ENCODE assay signal across 18 cellular contexts in genomic region chrX:2458309-2458708, GRCh38. TPM values are rescaled to one million over a fixed set of nuclear protein-coding genes. Genes with fewer than 3 reads are reported as not detected.
DNase-seq lines count a peak whose midpoint lies in the region; ATAC-seq, FAIRE-seq and TF ChIP-seq lines count a peak whose summit lies in the region.
"Had no signal": no experiment of that assay in that cellular context is flagged by ENCODE, and none has a peak within 500 bp of the region (broad histone marks: within the 10 kb centered on the region; RNA-seq: fewer than 3 reads in every experiment).

No MANE protein-coding gene starts in this region.

- no peaks in the 10 kb centered on the region for H3K36me3 ChIP-seq in HCT116 (ENCODE audit: control insufficient read depth in 1 of 2, insufficient read depth in 2 of 2, low read length in 2 of 2)
- H3K36me3 ChIP-seq in K562 (ENCODE audit: control insufficient read depth, insufficient read depth, low read length): no peaks in the 10 kb centered on the region
- H3K36me3 ChIP-seq in colonic mucosa: no peaks in the 10 kb centered on the region

- H3K9me1 ChIP-seq in K562 (ENCODE audit: control insufficient read depth, insufficient read depth, low read length): no peaks in the 10 kb centered on the region

- POLR2A ChIA-PET in A549 (lab: Yijun Ruan, JAX): no interaction called here
- POLR2A ChIA-PET in HCT116 (lab: Charles Lee): no interaction called here
- POLR2A ChIA-PET in K562 (lab: Yijun Ruan, JAX): no interaction called here

- no peak for FAIRE-seq in A549 (lab: Jason Lieb, UNC)
- FAIRE-seq in K562 (lab: Jason Lieb, UNC): no peak
- FAIRE-seq: D721Med, GM12891 had no signal

- WGBS in A549 (ENCODE audit: missing lambda C conversion rate): 98% methylated on average over 6 of the region's 6 CpGs
- 83% methylated on average over 1 of the region's 6 CpGs for WGBS in K562 (ENCODE audit: insufficient coverage, low coverage, missing lambda C conversion rate)

- no peak for TF ChIP-seq CTCF in A549 (IDR thresholded peaks at IDR 0.05)
- TF ChIP-seq CTCF in HCT116 (IDR thresholded peaks at IDR 0.05 in 2 of 3, conservative IDR thresholded peaks at IDR 0.05 in 1 of 3; ENCODE audit: borderline replicate concordance in 1 of 3, insufficient read depth in 1 of 3, low read depth in 2 of 3, low read length in 2 of 3): no peak
- no peak for TF ChIP-seq CTCF in K562 (IDR thresholded peaks at IDR 0.05 in 2 of 3, conservative IDR thresholded peaks at IDR 0.05 in 1 of 3; ENCODE audit: insufficient read depth in 2 of 3, low read depth in 1 of 3, low read length in 3 of 3)
- no peak for TF ChIP-seq CTCF in colonic mucosa (IDR thresholded peaks at IDR 0.05)

- in situ Hi-C loops in K562 (cut with MboI): loop anchor here (10.0 kb wide), 1 partner anchor 514 kb away; no protein-coding TSS in a partner anchor

- H3K79me2 ChIP-seq in HCT116 (ENCODE audit: insufficient read depth, low read length) (peaks cover 31% of the 10 kb centered on the region), K562 (ENCODE audit: control insufficient read depth, insufficient read depth, low read length) (peaks cover 7% of the 10 kb centered on the region; the same call in 2 of the 3 replicates)

- H3K9me3 ChIP-seq in A549 (no peaks in the 10 kb centered on the region), HCT116 (ENCODE audit: control insufficient read depth in 1 of 2, insufficient read depth in 1 of 2, low read depth in 1 of 2, low read length in 2 of 2) (no peaks in the 10 kb centered on the region), K562 (replicated peaks; ENCODE audit: control insufficient read depth, insufficient read depth, low read depth, low read length) (no peaks in the 10 kb centered on the region), colonic mucosa (no peaks in the 10 kb centered on the region)
- H3K9me3 ChIP-seq: Caco-2 had no signal

- no peaks in the 10 kb centered on the region for H3K27me3 ChIP-seq in HCT116 (ENCODE audit: insufficient read depth, low read length)
- no peaks in the 10 kb centered on the region for H3K27me3 ChIP-seq in K562 (ENCODE audit: control insufficient read depth in 2 of 2, insufficient read depth in 2 of 2, low read length in 2 of 2)
- no peaks in the 10 kb centered on the region for H3K27me3 ChIP-seq in colonic mucosa
- H3K27me3 ChIP-seq: BLaER1 treated with 17β-estradiol and CSF1 and Interleukin-3, amounts not matched to agents 10 nM and 100 nM had no signal

- H4K20me1 ChIP-seq in HCT116 (ENCODE audit: insufficient read depth) (no peaks in the 10 kb centered on the region), K562 (replicated peaks; ENCODE audit: control insufficient read depth, insufficient read depth, low read length) (no peaks in the 10 kb centered on the region)

- no peak overlapping the region for H3K27ac ChIP-seq in A549
- peak overlapping the region; percentile 93 for H3K27ac ChIP-seq in HCT116 (ENCODE audit: low read depth, low read length)
- no peak overlapping the region; the same call in 1 of the 3 replicates for H3K27ac ChIP-seq in K562 (ENCODE audit: extremely low read depth, low read depth, low read length)
- no peak overlapping the region for H3K27ac ChIP-seq in colonic mucosa
- H3K27ac ChIP-seq: 22Rv1; BLaER1 treated with 17β-estradiol and CSF1 and Interleukin-3, amounts not matched to agents 10 nM and 100 nM; C4-2B had no signal

- CTCF ChIA-PET in A549 (lab: Yijun Ruan, JAX) (no interaction called here), HCT116 (lab: Charles Lee) (no interaction called here), K562 (lab: Yijun Ruan, JAX; ENCODE audit: low intra/inter-chr PET ratio) (no interaction called here)

- no TSS peak for BruUV-seq in HCT116 (replicated peaks; lab: Mats Ljungman, UMichigan)
- no TSS peak for BruUV-seq in K562 (replicated peaks; lab: Mats Ljungman, UMichigan)

- RAD21 ChIA-PET in HCT116 (lab: Charles Lee; ENCODE audit: low non-redundant PET in 1 of 2, low total read pairs in 2 of 2, uncharacterized antibody in 2 of 2, unreplicated experiment in 2 of 2): no interaction called here

- H3K9ac ChIP-seq in HCT116 (ENCODE audit: low read length): no peak overlapping the region
- H3K9ac ChIP-seq in K562 (ENCODE audit: insufficient read depth in 1 of 2, low read depth in 2 of 2, low read length in 2 of 2): no peak overlapping the region
- no peak overlapping the region for H3K9ac ChIP-seq in colonic mucosa (ENCODE audit: low read depth in 2 of 2, low read length in 2 of 2)
- H3K9ac ChIP-seq: BLaER1 treated with 17β-estradiol and CSF1 and Interleukin-3, amounts not matched to agents 10 nM and 100 nM had no signal

- TF ChIP-seq POLR2A in A549 (IDR thresholded peaks at IDR 0.05; ENCODE audit: low read length) (no peak), HCT116 (IDR thresholded peaks at IDR 0.05; ENCODE audit: borderline replicate concordance, extremely low read depth, insufficient read depth, insufficient read length) (no peak), K562 (conservative IDR thresholded peaks at IDR 0.05) (no peak)

- H3K4me2 ChIP-seq in A549: no peak overlapping the region
- H3K4me2 ChIP-seq in HCT116 (ENCODE audit: low read length): peak overlapping the region; percentile 73
- H3K4me2 ChIP-seq in K562 (ENCODE audit: insufficient read depth, low read length): peak overlapping the region; percentile 94
- H3K4me2 ChIP-seq: BLaER1 treated with 17β-estradiol and CSF1 and Interleukin-3, amounts not matched to agents 10 nM and 100 nM had no signal

- no peak for DNase-seq in A549 (ENCODE audit: low read depth in 1 of 2, low spot score in 1 of 2)
- DNase-seq in HCT116 (ENCODE audit: low read depth, low spot score): no peak
- no peak for DNase-seq in K562 (ENCODE audit: extremely low read depth in 1 of 4, low spot score in 3 of 4)
- DNase-seq in colonic mucosa: no peak
- DNase-seq: ACHN; AML-193; Calu3; CD4-positive, alpha-beta T cell; CD8-positive, alpha-beta T cell; DMS79 treated with DMSO at 0.1 percent for 48 hours; GF-D8 had no signal

- no peak overlapping the region for H2AFZ ChIP-seq in HCT116 (ENCODE audit: low read depth, low read length, poor library complexity, severe bottlenecking)
- peak overlapping the region; percentile 96 for H2AFZ ChIP-seq in K562 (ENCODE audit: low read depth, low read length)

- H3K4me1 ChIP-seq in A549 (peaks cover 18% of the 10 kb centered on the region; the same call in 2 of the 3 replicates), HCT116 (ENCODE audit: control insufficient read depth in 1 of 2, insufficient read depth in 2 of 2, low read length in 2 of 2) (peaks cover 12 to 46% of the 10 kb centered on the region in 2 experiments), K562 (replicated peaks in 1 of 2; ENCODE audit: control insufficient read depth in 2 of 2, insufficient read depth in 2 of 2, low read length in 2 of 2) (no peaks in the 10 kb centered on the region; a peak in 1 of 5 replicates), colonic mucosa (no peaks in the 10 kb centered on the region)
- H3K4me1 ChIP-seq: Caco-2 had no signal

- ATAC-seq in A549 (no peak), HCT116 (no peak), K562 (no peak), GM18909 (IDR thresholded peaks at IDR 0.05; ENCODE audit: poor library complexity, unreplicated experiment) (no peak)
- ATAC-seq: CD8-positive, alpha-beta T cell had no signal

- H3K4me3 ChIP-seq in A549 (no peak overlapping the region), HCT116 (replicated peaks in 1 of 2; ENCODE audit: low read depth in 1 of 2, low read length in 2 of 2) (peak overlapping the region in 1 of 2 experiments; percentile 25; a peak in 1 of 4 replicates), K562 (no peak overlapping the region), colonic mucosa (no peak overlapping the region)
- H3K4me3 ChIP-seq: BLaER1 treated with 17β-estradiol and CSF1 and Interleukin-3, amounts not matched to agents 10 nM and 100 nM had no signal

- no peak for TF ChIP-seq EP300 in A549 (IDR thresholded peaks at IDR 0.05)
- no peak for TF ChIP-seq EP300 in K562 (IDR thresholded peaks at IDR 0.05; ENCODE audit: low read length)

- intact Hi-C loops in HCT116 (cut with micrococcal nuclease): no loop called here
- intact Hi-C loops in K562 (cut with micrococcal nuclease): no loop called here
- intact Hi-C loops in colonic mucosa (cut with DNase I): no loop called here

- TF ChIP-seq RAD21 in A549 (conservative IDR thresholded peaks at IDR 0.05 in 1 of 2, IDR thresholded peaks at IDR 0.05 in 1 of 2) (no peak), HCT116 (IDR thresholded peaks at IDR 0.05; ENCODE audit: low read depth) (no peak), K562 (CRISPR knock-in tag; conservative IDR thresholded peaks at IDR 0.05 in 1 of 2, IDR thresholded peaks at IDR 0.05 in 1 of 2) (no peak)

- no peaks in the 10 kb centered on the region for H3K9me2 ChIP-seq in HCT116 (ENCODE audit: insufficient read depth)

RNA-seq across cellular contexts. Expression of gene DHRSX, which starts 42.5 kb away (rescaled TPM):
- polyA plus RNA-seq in A549 (2011; rRNA removed) (56.3 and 71.6 TPM in 2 replicates), A549 (2017; fragmentation: RNase III; extraction: RNeasy Plus Mini Kit Qiagen cat#74134 plus additional on column Dnase treatment) (26.2 to 32.1 TPM (median 29.7 TPM) in 3 replicates), K562 (2011; rRNA removed) (6.5 and 8.6 TPM in 2 replicates), K562 (2014; fragmentation: Illumina TruSeq; extraction: Trizol) (7.2 and 8.7 TPM in 2 replicates), K562 (2014; fragmentation: Nextera tagmentation; extraction: Ambion mirVana) (1 to 10 TPM in 1 of 2 experiments, under 1 TPM in 1; 0.59 to 1.0 TPM), K562 (2014; rRNA removed) (6.2 and 7.8 TPM in 2 replicates)
- polyA plus RNA-seq in A549 (2012; cell fraction: cytosol; rRNA removed): 59.4 and 59.7 TPM in 2 replicates
- 43.1 and 45.8 TPM in 2 replicates for polyA plus RNA-seq in A549 (2012; cell fraction: nucleus; rRNA removed)
- 56.4 and 62.1 TPM in 2 replicates for polyA minus RNA-seq in A549 (2011; rRNA and poly(A)+ RNA removed)
- total RNA-seq in HCT116 (2021; ENCODE audit: unreplicated experiment) (11.9 TPM), K562 (2014; rRNA removed) (6.5 and 6.9 TPM in 2 replicates), K562 (2014; rRNA removed; fragmentation: Illumina TruSeq; extraction: Trizol) (3.4 and 3.6 TPM in 2 replicates), K562 (2015; rRNA removed; fragmentation: Illumina TruSeq; extraction: Trizol) (3.6 and 4.5 TPM in 2 replicates), K562 (2021) (10.5 and 11.0 TPM in 2 replicates), colonic mucosa (10 to 100 TPM; 28.6 to 43.3 TPM)
- 14.0 and 15.9 TPM in 2 replicates for polyA plus RNA-seq in HCT116 (2012)
- 22.8 and 25.9 TPM in 2 replicates for total RNA-seq in K562 (2011; cell fraction: chromatin; rRNA removed; ENCODE audit: low replicate concordance)
- 18.4 and 20.2 TPM in 2 replicates for total RNA-seq in K562 (2011; cell fraction: nucleolus; rRNA removed)
- 19.2 and 21.9 TPM in 2 replicates for total RNA-seq in K562 (2011; cell fraction: nucleoplasm; rRNA removed)
- polyA plus RNA-seq in K562 (2011; cell fraction: cytosol; rRNA removed): 10.6 and 13.3 TPM in 2 replicates
- 8.7 and 13.2 TPM in 2 replicates for polyA plus RNA-seq in K562 (2011; cell fraction: nucleus; rRNA removed)
- 8.1 and 9.8 TPM in 2 replicates for polyA plus RNA-seq in K562 (2012)
- polyA minus RNA-seq in K562 (2011; rRNA and poly(A)+ RNA removed): 9.8 and 11.9 TPM in 2 replicates
- 2.5 and 5.4 TPM in 2 replicates for polyA minus RNA-seq in K562 (2011; cell fraction: cytosol; rRNA and poly(A)+ RNA removed)
- 5.0 and 9.9 TPM in 2 replicates for polyA minus RNA-seq in K562 (2011; cell fraction: nucleus; rRNA and poly(A)+ RNA removed)

RNA-seq across cellular contexts. Expression of gene ZBED1, which starts 42.5 kb away (rescaled TPM):
- polyA plus RNA-seq in A549 (2011; rRNA removed) (21.1 and 21.9 TPM in 2 replicates), A549 (2017; fragmentation: RNase III; extraction: RNeasy Plus Mini Kit Qiagen cat#74134 plus additional on column Dnase treatment) (17.0 to 19.7 TPM (median 18.9 TPM) in 3 replicates), K562 (2011; rRNA removed) (7.8 and 8.1 TPM in 2 replicates), K562 (2014; fragmentation: Illumina TruSeq; extraction: Trizol) (16.3 and 17.7 TPM in 2 replicates), K562 (2014; fragmentation: Nextera tagmentation; extraction: Ambion mirVana) (1 to 10 TPM in 1 of 2 experiments, under 1 TPM in 1; 0.61 to 2.6 TPM), K562 (2014; rRNA removed) (13.7 and 16.5 TPM in 2 replicates)
- polyA plus RNA-seq in A549 (2012; cell fraction: cytosol; rRNA removed): 25.2 and 37.3 TPM in 2 replicates
- 23.5 and 26.6 TPM in 2 replicates for polyA plus RNA-seq in A549 (2012; cell fraction: nucleus; rRNA removed)
- 19.4 and 25.5 TPM in 2 replicates for polyA minus RNA-seq in A549 (2011; rRNA and poly(A)+ RNA removed)
- total RNA-seq in HCT116 (2021; ENCODE audit: unreplicated experiment) (21.0 TPM), K562 (2014; rRNA removed) (17.7 and 19.8 TPM in 2 replicates), K562 (2014; rRNA removed; fragmentation: Illumina TruSeq; extraction: Trizol) (10.8 and 13.9 TPM in 2 replicates), K562 (2015; rRNA removed; fragmentation: Illumina TruSeq; extraction: Trizol) (15.2 TPM in 2 replicates), K562 (2021) (26.9 and 27.6 TPM in 2 replicates), colonic mucosa (10 to 100 TPM; 33.3 to 44.6 TPM)
- 10.7 and 11.8 TPM in 2 replicates for polyA plus RNA-seq in HCT116 (2012)
- 18.5 and 26.9 TPM in 2 replicates for total RNA-seq in K562 (2011; cell fraction: chromatin; rRNA removed; ENCODE audit: low replicate concordance)
- 18.0 and 21.3 TPM in 2 replicates for total RNA-seq in K562 (2011; cell fraction: nucleolus; rRNA removed)
- 12.4 and 13.6 TPM in 2 replicates for total RNA-seq in K562 (2011; cell fraction: nucleoplasm; rRNA removed)
- polyA plus RNA-seq in K562 (2011; cell fraction: cytosol; rRNA removed): 7.9 and 17.2 TPM in 2 replicates
- 3.3 and 5.1 TPM in 2 replicates for polyA plus RNA-seq in K562 (2011; cell fraction: nucleus; rRNA removed)
- 13.5 and 20.7 TPM in 2 replicates for polyA plus RNA-seq in K562 (2012)
- 6.7 and 10.2 TPM in 2 replicates for polyA minus RNA-seq in K562 (2011; rRNA and poly(A)+ RNA removed)
- polyA minus RNA-seq in K562 (2011; cell fraction: cytosol; rRNA and poly(A)+ RNA removed): 19.8 and 20.0 TPM in 2 replicates
- polyA minus RNA-seq in K562 (2011; cell fraction: nucleus; rRNA and poly(A)+ RNA removed): 3.4 and 5.1 TPM in 2 replicates

Comparison
In these comparisons a context has a peak if more than half of its experiments do, and no peak if none do; other contexts are left out.
1. Of the 35 proteins assayed by ChIP-seq in both K562 and A549: peak only in K562: none; only in A549: KDM1A; in both: none; in neither: 34.